27 cellular contexts compared by ENCODE assay signal in genomic region chr13:92483894-92484293, GRCh38.
"Had no signal": no experiment of that assay in that cellular context is flagged by ENCODE, and none has a peak within 500 bp of the region (broad histone marks: within the 10 kb centered on the region; RNA-seq: fewer than 3 reads in every experiment).

No MANE protein-coding gene starts in this region.

- DNase-seq: stimulated activated CD4-positive, alpha-beta T cell treated with anti-CD3 and anti-CD28 coated beads, Interleukin-2, amount 100 ng/mL, for 48 hours; stimulated activated CD4-positive, alpha-beta T cell treated with anti-CD3 and anti-CD28 coated beads, Interleukin-4, amount 100 ng/mL, for 1 hour; stimulated activated CD4-positive, alpha-beta T cell treated with anti-CD3 and anti-CD28 coated beads, Interleukin-4, amount 100 ng/mL, for 24 hours; stimulated activated CD4-positive, alpha-beta T cell treated with anti-CD3 and anti-CD28 coated beads, Interleukin-4, amount 100 ng/mL, for 4 hours; stimulated activated CD8-positive, alpha-beta memory T cell treated with anti-CD3 and anti-CD28 coated beads, Interleukin-4, amount 100 ng/mL, for 48 hours; stimulated activated naive B cell treated with anti-CD40 and anti-IgM and Interleukin-4, amounts not matched to agents 10 μg/mL and 1 μg/mL and 100 μg/mL, for 72 hours; stimulated activated naive CD4-positive, alpha-beta T cell; stimulated activated naive CD4-positive, alpha-beta T cell treated with Interleukin-2 at 50 U/mL for 16 hours; stimulated activated naive CD8-positive, alpha-beta T cell treated with anti-CD3 and anti-CD28 coated beads, Interleukin-15, amount 100 ng/mL, for 72 hours; stimulated activated naive CD8-positive, alpha-beta T cell treated with anti-CD3 and anti-CD28 coated beads, Interleukin-15, Interleukin-2, amounts not matched to agents 100 U/mL and 50 U/mL, for 24 hours; stomach; substantia nigra; testis; thyroid gland; tibial artery; transverse colon; trophoblast cell; upper lobe of left lung; upper lobe of right lung; uterus had no signal

- H3K36me3 ChIP-seq: stomach, suprapubic skin, thoracic aorta, thyroid gland, tibial artery, tibial nerve, transverse colon, upper lobe of left lung, upper lobe of right lung, uterus, vagina had no signal

- H3K27ac ChIP-seq: stomach, suprapubic skin, testis, thoracic aorta, thyroid gland, tibial artery, tibial nerve, transverse colon, upper lobe of left lung, upper lobe of right lung, uterus, vagina had no signal

- ATAC-seq: stimulated activated effector memory CD8-positive, alpha-beta T cell treated with anti-CD3 and anti-CD28 coated beads, Interleukin-12 subunit alpha, Interleukin-12 subunit beta, amount 100 ng/mL, for 72 hours; stimulated activated memory B cell treated with anti-CD40 and anti-IgM and Interleukin-4, amounts not matched to agents 10 μg/mL and 1 μg/mL and 100 μg/mL, for 72 hours; stimulated activated naive B cell treated with anti-CD40 and anti-IgM and Interleukin-4, amounts not matched to agents 10 μg/mL and 1 μg/mL and 100 μg/mL, for 72 hours; stimulated activated naive CD8-positive, alpha-beta T cell treated with anti-CD3 and anti-CD28 coated beads, Interleukin-15, amount 100 ng/mL, for 72 hours; stimulated activated naive CD8-positive, alpha-beta T cell treated with anti-CD3 and anti-CD28 coated beads, Interleukin-15, Interleukin-2, amounts not matched to agents 100 U/mL and 50 U/mL, for 24 hours; upper lobe of right lung had no signal

- FAIRE-seq: urothelium cell line had no signal

- H3K27me3 ChIP-seq: stomach, suprapubic skin, testis, thyroid gland, tibial artery, tibial nerve, transverse colon, upper lobe of left lung, upper lobe of right lung, uterus, vagina had no signal

- H3K9me3 ChIP-seq: suprapubic skin, testis, thoracic aorta, thyroid gland, tibial artery, tibial nerve, transverse colon, upper lobe of left lung, upper lobe of right lung, uterus, vagina had no signal

- H3K4me1 ChIP-seq: stomach, suprapubic skin, testis, thyroid gland, tibial artery, tibial nerve, transverse colon, upper lobe of left lung, upper lobe of right lung, uterus, vagina had no signal

- H3K4me3 ChIP-seq: stomach, suprapubic skin, testis, thoracic aorta, thyroid gland, tibial artery, tibial nerve, transverse colon, upper lobe of left lung, upper lobe of right lung, uterus, vagina had no signal
